3 cellular contexts compared by ENCODE assay signal in the genomic region with DNA sequence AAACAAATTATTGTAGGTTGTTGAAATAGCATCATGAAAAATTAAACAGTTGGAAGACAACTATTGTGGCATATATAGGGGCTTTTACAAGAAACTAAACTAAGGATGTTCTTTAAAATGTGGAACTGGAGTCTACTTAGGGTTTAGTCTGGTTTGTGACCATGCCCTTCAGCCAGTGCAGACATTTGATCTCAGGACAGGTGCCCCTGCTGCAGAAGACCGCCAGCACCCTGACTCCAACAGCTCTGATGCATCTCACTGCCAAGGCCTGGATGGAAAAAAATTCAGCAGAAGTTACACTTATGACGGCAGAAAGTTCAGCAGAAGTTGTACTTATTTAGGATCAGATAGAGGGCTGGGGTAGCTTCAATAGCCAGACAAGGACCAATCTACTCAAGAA.
"Had no signal": no experiment of that assay in that cellular context is flagged by ENCODE, and none has a peak within 500 bp of the region (broad histone marks: within the 10 kb centered on the region; RNA-seq: fewer than 3 reads in every experiment).

No MANE protein-coding gene starts in this region.

- ATAC-seq: GM12878 had no signal

- DNase-seq: GDM1, GF-D8 had no signal

- H3K4me3 ChIP-seq: GM12878 had no signal
